Comparison of ENCODE assay signal across 8 cellular contexts in genomic region chr13:23321534-23322241, GRCh38.
DNase-seq lines count a peak whose midpoint lies in the region; ATAC-seq, FAIRE-seq and TF ChIP-seq lines count a peak whose summit lies in the region.

No MANE protein-coding gene starts in this region.

- DNase-seq in AG08395 (ENCODE audit: low spot score) (peak; percentile 88), left ventricle myocardium inferior (peak; percentile 38), stomach (no peak), endothelial cell (ENCODE audit: low spot score) (no peak), D721Med (ENCODE audit: insufficient read length, low spot score) (no peak)
- peak; percentile 33 for DNase-seq in activated CD4-positive, alpha-beta memory T cell treated with anti-CD3 and anti-CD28 coated beads for 36 hours

- H3K4me1 ChIP-seq in left ventricle myocardium inferior (peaks cover 28% of the 10 kb centered on the region), stomach (peaks cover 0 to 8% (median 3%) of the 10 kb centered on the region in 4 donors)

- no peak for TF ChIP-seq EP300 in stomach (IDR thresholded peaks at IDR 0.05)

- H3K36me3 Mint-ChIP-seq in activated CD4-positive, alpha-beta memory T cell treated with anti-CD3 and anti-CD28 coated beads for 36 hours = no peaks in the 10 kb centered on the region
- H3K36me3 Mint-ChIP-seq in endothelial cell (ENCODE audit: low read depth, unreplicated experiment) = no peaks in the 10 kb centered on the region

- TF ChIP-seq POLR2A in stomach (IDR thresholded peaks at IDR 0.05) = no peak

- no peaks in the 10 kb centered on the region for H3K36me3 ChIP-seq in left ventricle myocardium inferior
- H3K36me3 ChIP-seq in stomach = no peaks in the 10 kb centered on the region

- intact Hi-C loops in activated CD4-positive, alpha-beta memory T cell treated with anti-CD3 and anti-CD28 coated beads for 36 hours (cut with micrococcal nuclease) = no loop called here
- intact Hi-C loops in left ventricle myocardium inferior (cut with micrococcal nuclease) (no loop called here), stomach (cut with DNase I; ENCODE audit: low total_unique reads) (no loop called here)

- H3K27me3 ChIP-seq in left ventricle myocardium inferior (ENCODE audit: low read depth) = no peaks in the 10 kb centered on the region
- H3K27me3 ChIP-seq in stomach = no peaks in the 10 kb centered on the region

- TF ChIP-seq CTCF in left ventricle myocardium inferior (IDR thresholded peaks at IDR 0.05; ENCODE audit: borderline replicate concordance) = no peak
- no peak for TF ChIP-seq CTCF in stomach (IDR thresholded peaks at IDR 0.05)
- TF ChIP-seq CTCF in endothelial cell (IDR thresholded peaks at IDR 0.05; ENCODE audit: unreplicated experiment) = no peak
- no peak for TF ChIP-seq CTCF in D721Med (IDR thresholded peaks at IDR 0.05; ENCODE audit: insufficient read depth, missing control alignments)

- no peaks in the 10 kb centered on the region for H3K9me3 ChIP-seq in left ventricle myocardium inferior (replicated peaks)
- no peaks in the 10 kb centered on the region for H3K9me3 ChIP-seq in stomach

- peak overlapping the region; percentile 50 for H3K4me3 Mint-ChIP-seq in activated CD4-positive, alpha-beta memory T cell treated with anti-CD3 and anti-CD28 coated beads for 36 hours
- no peak overlapping the region for H3K4me3 Mint-ChIP-seq in endothelial cell (ENCODE audit: unreplicated experiment)

- H3K27me3 Mint-ChIP-seq in activated CD4-positive, alpha-beta memory T cell treated with anti-CD3 and anti-CD28 coated beads for 36 hours = peaks cover 7% of the 10 kb centered on the region
- H3K27me3 Mint-ChIP-seq in endothelial cell (ENCODE audit: unreplicated experiment) = no peaks in the 10 kb centered on the region

- WGBS in stomach, 5 donors = 22 to 58% (median 58%) methylated on average over 6 of the region's 6 CpGs

- FAIRE-seq in D721Med (lab: Jason Lieb, UNC) = no peak

- ATAC-seq in GM18909 (IDR thresholded peaks at IDR 0.05; ENCODE audit: poor library complexity, unreplicated experiment) (peak; percentile 87), HG03095 (IDR thresholded peaks at IDR 0.05; ENCODE audit: unreplicated experiment) (peak; percentile 72)

- peaks cover 31% of the 10 kb centered on the region for H3K4me1 Mint-ChIP-seq in activated CD4-positive, alpha-beta memory T cell treated with anti-CD3 and anti-CD28 coated beads for 36 hours (ENCODE audit: low read depth)
- H3K4me1 Mint-ChIP-seq in endothelial cell (ENCODE audit: unreplicated experiment) = peaks cover 18% of the 10 kb centered on the region

- H3K4me3 ChIP-seq in left ventricle myocardium inferior (peak overlapping the region; percentile 22), stomach (peak overlapping the region in 3 of 4 donors; percentile 13 to 19 (median 16))

- H3K9me3 Mint-ChIP-seq in activated CD4-positive, alpha-beta memory T cell treated with anti-CD3 and anti-CD28 coated beads for 36 hours = no peaks in the 10 kb centered on the region
- no peaks in the 10 kb centered on the region for H3K9me3 Mint-ChIP-seq in endothelial cell (ENCODE audit: unreplicated experiment)

- POLR2A ChIA-PET in activated CD4-positive, alpha-beta memory T cell treated with anti-CD3 and anti-CD28 coated beads for 36 hours (lab: Charles Lee) = no interaction called here

- H3K27ac Mint-ChIP-seq in activated CD4-positive, alpha-beta memory T cell treated with anti-CD3 and anti-CD28 coated beads for 36 hours = no peak overlapping the region
- H3K27ac Mint-ChIP-seq in endothelial cell (ENCODE audit: unreplicated experiment) = no peak overlapping the region

- H3K27ac ChIP-seq in left ventricle myocardium inferior (replicated peaks) = peak overlapping the region; percentile 20
- H3K27ac ChIP-seq in stomach = peak overlapping the region in 4 of 5 donors; percentile 7 to 37 (median 15)

- CTCF ChIA-PET in activated CD4-positive, alpha-beta memory T cell treated with anti-CD3 and anti-CD28 coated beads for 36 hours (lab: Charles Lee) = interaction anchor here (0.6 to 1.3 kb wide), 3 partner anchors 54 to 246 kb away, joined by 3 to 5 read pairs (median 4); no protein-coding TSS in a partner anchor

Comparison
In these comparisons a context has a peak if more than half of its experiments do, and no peak if none do; other contexts are left out.
1. DNase-seq: peak in AG08395 (single experiment), activated CD4-positive, alpha-beta memory T cell treated with anti-CD3 and anti-CD28 coated beads for 36 hours (single experiment) and left ventricle myocardium inferior (single experiment); none in stomach (single experiment), endothelial cell (single experiment) and D721Med (single experiment).